21 cellular contexts compared by ENCODE assay signal in the genomic region with DNA sequence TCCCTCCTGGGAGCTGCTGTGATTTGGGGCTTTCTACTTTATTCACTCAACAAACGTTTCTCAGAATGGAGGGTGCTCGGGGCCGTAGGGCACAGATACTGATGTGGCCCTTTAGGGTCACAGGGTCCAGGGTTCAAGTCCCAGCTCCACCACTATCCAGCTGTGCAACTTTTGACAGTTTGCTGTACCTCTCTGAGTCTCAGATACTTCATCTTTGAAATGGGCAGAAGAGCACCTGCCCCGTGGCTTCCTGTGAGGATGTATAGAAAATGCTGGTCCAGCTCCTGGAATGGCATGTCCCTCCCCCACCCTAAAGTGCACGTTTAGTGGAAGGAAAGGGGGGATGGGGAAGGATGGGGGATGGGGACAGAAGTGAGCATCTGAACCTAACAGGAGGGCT.
"Had no signal": no experiment of that assay in that cellular context is flagged by ENCODE, and none has a peak within 500 bp of the region (broad histone marks: within the 10 kb centered on the region; RNA-seq: fewer than 3 reads in every experiment).

No MANE protein-coding gene starts in this region.

- H2AFZ ChIP-seq: hepatocyte had no signal

- H3K36me3 ChIP-seq: ovary, tibial nerve, upper lobe of right lung, vagina had no signal

- H3K27ac ChIP-seq: dorsolateral prefrontal cortex, hepatocyte, ovary, testis, tibial nerve, upper lobe of right lung, vagina had no signal

- H3K9me3 ChIP-seq: ovary, testis, tibial nerve, upper lobe of right lung, vagina had no signal

- H3K4me2 ChIP-seq: hepatocyte had no signal

- ATAC-seq: left colon; left ventricle myocardium superior; right cardiac atrium; stimulated activated memory B cell treated with anti-CD40 and anti-IgM and Interleukin-4, amounts not matched to agents 10 μg/mL and 1 μg/mL and 100 μg/mL, for 72 hours; stimulated activated naive CD8-positive, alpha-beta T cell treated with anti-CD3 and anti-CD28 coated beads, Interleukin-15, amount 100 ng/mL, for 72 hours; upper lobe of right lung had no signal

- H3K27me3 ChIP-seq: dorsolateral prefrontal cortex, hepatocyte, ovary, testis, tibial nerve, upper lobe of right lung, vagina had no signal

- DNase-seq: dorsolateral prefrontal cortex; effector CD8-positive, alpha-beta T cell; foreskin melanocyte; head of caudate nucleus; left colon; left ventricle myocardium superior; mesenchymal stem cell; naive B cell; ovary; stimulated activated CD4-positive, alpha-beta T cell treated with anti-CD3 and anti-CD28 coated beads, Interleukin-4, amount 100 ng/mL, for 1 hour; stimulated activated CD8-positive, alpha-beta memory T cell treated with anti-CD3 and anti-CD28 coated beads, Interleukin-4, amount 100 ng/mL, for 48 hours; stimulated activated naive CD8-positive, alpha-beta T cell treated with anti-CD3 and anti-CD28 coated beads, Interleukin-15, amount 100 ng/mL, for 72 hours; testis; upper lobe of right lung had no signal

- H3K4me3 ChIP-seq: coronary artery, dorsolateral prefrontal cortex, hepatocyte, lung, ovary, testis, tibial nerve, upper lobe of right lung, vagina had no signal
